ENCODE assay signal across 28 cellular contexts in genomic region chr12:4645023-4645422, GRCh38.
"Had no signal": no experiment of that assay in that cellular context is flagged by ENCODE, and none has a peak within 500 bp of the region (broad histone marks: within the 10 kb centered on the region; RNA-seq: fewer than 3 reads in every experiment).

No MANE protein-coding gene starts in this region.

- H3K27ac ChIP-seq: KMS-11, PC-9, VCaP had no signal

- H3K4me3 ChIP-seq: MG63, PC-9 had no signal

- H3K4me3 Mint-ChIP-seq: activated CD4-positive, alpha-beta memory T cell treated with anti-CD3 and anti-CD28 coated beads for 36 hours; activated CD4-positive, alpha-beta T cell treated with anti-CD3 and anti-CD28 coated beads, Interleukin-2, amount 10 ng/mL, durations not matched to agents 7 days and 5 days; activated naive CD8-positive, alpha-beta T cell treated with anti-CD3 and anti-CD28 coated beads, Interleukin-2, amount 50 U/mL, for 24 hours; activated T-cell treated with anti-CD3 and anti-CD28 coated beads, Interleukin-2, amount 50 U/mL, for 4 hours; central memory CD8-positive, alpha-beta T cell; T-cell had no signal

- H3K27me3 Mint-ChIP-seq: activated naive CD8-positive, alpha-beta T cell treated with anti-CD3 and anti-CD28 coated beads, Interleukin-2, amount 50 U/mL, for 24 hours had no signal

- DNase-seq: activated CD4-positive, alpha-beta memory T cell treated with anti-CD3 and anti-CD28 coated beads for 36 hours; activated CD4-positive, alpha-beta T cell treated with anti-CD3 and anti-CD28 coated beads, Interleukin-2, amount 10 ng/mL, durations not matched to agents 7 days and 5 days; activated CD4-positive, CD25-positive, alpha-beta regulatory T cell; activated CD8-positive, alpha-beta memory T cell treated with anti-CD3 and anti-CD28 coated beads for 24 hours; activated effector memory CD4-positive, alpha-beta T cell treated with anti-CD3 and anti-CD28 coated beads, Interleukin-2, amount 50 U/mL, for 16 hours; activated naive CD4-positive, alpha-beta T cell treated with Interleukin-2 at 50 U/mL for 16 hours; activated naive CD8-positive, alpha-beta T cell treated with anti-CD3 and anti-CD28 coated beads, Interleukin-2, amount 50 U/mL, for 24 hours; activated T-cell treated with anti-CD3 and anti-CD28 coated beads, Interleukin-2, amount 50 U/mL, for 4 hours; amniotic stem cell; MG63; NCI-H1105; NCI-H1436; NCI-H1694 treated with DMSO at 0.1 percent for 48 hours; NCI-H2029 treated with DMSO at 0.1 percent for 48 hours; NCI-H524; NCI-H82; PC-9; SIG-M5; T-cell; T-helper 2 cell; T1000 had no signal

- H3K36me3 ChIP-seq: MG63 had no signal

- H3K9me3 Mint-ChIP-seq: activated CD4-positive, alpha-beta memory T cell treated with anti-CD3 and anti-CD28 coated beads for 36 hours; activated CD4-positive, alpha-beta T cell treated with anti-CD3 and anti-CD28 coated beads, Interleukin-2, amount 10 ng/mL, durations not matched to agents 7 days and 5 days; activated naive CD4-positive, alpha-beta T cell treated with anti-CD3 and anti-CD28 coated beads, Interleukin-2, amount 50 U/mL, for 72 hours; activated naive CD8-positive, alpha-beta T cell treated with anti-CD3 and anti-CD28 coated beads, Interleukin-2, amount 50 U/mL, for 24 hours; activated T-cell treated with anti-CD3 and anti-CD28 coated beads, Interleukin-2, amount 50 U/mL, for 4 hours; brain; central memory CD8-positive, alpha-beta T cell; T-cell had no signal

- H3K9me3 ChIP-seq: MG63 had no signal

- FAIRE-seq: astrocyte, TTC549 had no signal

- H3K36me3 Mint-ChIP-seq: activated CD4-positive, alpha-beta memory T cell treated with anti-CD3 and anti-CD28 coated beads for 36 hours; brain; T-cell had no signal

- ATAC-seq: activated naive CD4-positive, alpha-beta T cell treated with anti-CD3 and anti-CD28 coated beads, Interleukin-2, amount 50 U/mL, for 72 hours; activated naive CD8-positive, alpha-beta T cell treated with anti-CD3 and anti-CD28 coated beads, Interleukin-2, amount 50 U/mL, for 24 hours; activated T-cell treated with anti-CD3 and anti-CD28 coated beads, Interleukin-2, amount 50 U/mL, for 4 hours; T-cell had no signal

- H3K9ac ChIP-seq: KMS-11 had no signal

- H3K27ac Mint-ChIP-seq: activated CD4-positive, alpha-beta memory T cell treated with anti-CD3 and anti-CD28 coated beads for 36 hours; activated CD4-positive, alpha-beta T cell treated with anti-CD3 and anti-CD28 coated beads, Interleukin-2, amount 10 ng/mL, durations not matched to agents 7 days and 5 days; activated naive CD4-positive, alpha-beta T cell treated with anti-CD3 and anti-CD28 coated beads, Interleukin-2, amount 50 U/mL, for 72 hours; activated naive CD8-positive, alpha-beta T cell treated with anti-CD3 and anti-CD28 coated beads, Interleukin-2, amount 50 U/mL, for 24 hours; brain; T-cell had no signal
